21 cellular contexts compared by ENCODE assay signal in genomic region chr9:126495411-126496180, GRCh38.
DNase-seq lines count a peak whose midpoint lies in the region; ATAC-seq and TF ChIP-seq lines count a peak whose summit lies in the region.
"Had no signal": no experiment of that assay in that cellular context is flagged by ENCODE, and none has a peak within 500 bp of the region (broad histone marks: within the 10 kb centered on the region; RNA-seq: fewer than 3 reads in every experiment).

No MANE protein-coding gene starts in this region.

- H3K4me1 Mint-ChIP-seq in chondrocyte (ENCODE audit: low read depth) = peaks cover 11% of the 10 kb centered on the region
- peaks cover 2% of the 10 kb centered on the region for H3K4me1 Mint-ChIP-seq in activated CD4-positive, alpha-beta T cell treated with anti-CD3 and anti-CD28 coated beads, Interleukin-2, amount 10 ng/mL, durations not matched to agents 24 days and 14 days

- intact Hi-C loops in posterior vena cava (cut with DNase I) = loop anchor here in 1 of 2 donors (10.0 kb wide), 1 partner anchor 1271 kb away; no protein-coding TSS in a partner anchor
- intact Hi-C loops in activated CD4-positive, alpha-beta T cell treated with anti-CD3 and anti-CD28 coated beads, Interleukin-2, amount 10 ng/mL, durations not matched to agents 24 days and 14 days (cut with micrococcal nuclease) = no loop called here

- H3K27me3 Mint-ChIP-seq in chondrocyte (ENCODE audit: low read depth) = no peaks in the 10 kb centered on the region
- H3K27me3 Mint-ChIP-seq in activated CD4-positive, alpha-beta T cell treated with anti-CD3 and anti-CD28 coated beads, Interleukin-2, amount 10 ng/mL, durations not matched to agents 24 days and 14 days = peaks cover 24% of the 10 kb centered on the region

- no peaks in the 10 kb centered on the region for H3K9me3 ChIP-seq in RWPE2 (ENCODE audit: severe bottlenecking)
- H3K9me3 ChIP-seq: A549; BE2C; BLaER1 treated with 17β-estradiol and CSF1 and Interleukin-3, amounts not matched to agents 10 nM and 100 nM; HAP-1 had no signal

- no peak overlapping the region for H3K27ac ChIP-seq in RWPE2 (ENCODE audit: poor library complexity, severe bottlenecking)
- H3K27ac ChIP-seq: A549; BLaER1 treated with 17β-estradiol and CSF1 and Interleukin-3, amounts not matched to agents 10 nM and 100 nM had no signal

- H3K27me3 ChIP-seq in RWPE2 (ENCODE audit: insufficient read depth, poor library complexity, severe bottlenecking) = no peaks in the 10 kb centered on the region

- H3K4me3 Mint-ChIP-seq in chondrocyte (ENCODE audit: unreplicated experiment) = no peak overlapping the region
- H3K4me3 Mint-ChIP-seq in activated CD4-positive, alpha-beta T cell treated with anti-CD3 and anti-CD28 coated beads, Interleukin-2, amount 10 ng/mL, durations not matched to agents 24 days and 14 days = no peak overlapping the region
- H3K4me3 Mint-ChIP-seq: CD14-positive monocyte; CD4-positive, alpha-beta T cell; CD8-positive, alpha-beta memory T cell; HFFc6 had no signal

- no peak overlapping the region for H3K27ac Mint-ChIP-seq in chondrocyte (ENCODE audit: unreplicated experiment)
- H3K27ac Mint-ChIP-seq in activated CD4-positive, alpha-beta T cell treated with anti-CD3 and anti-CD28 coated beads, Interleukin-2, amount 10 ng/mL, durations not matched to agents 24 days and 14 days = no peak overlapping the region
- H3K27ac Mint-ChIP-seq: CD14-positive monocyte; CD4-positive, alpha-beta T cell; HFFc6 had no signal

- H3K9me3 Mint-ChIP-seq in chondrocyte (ENCODE audit: low read depth) = no peaks in the 10 kb centered on the region
- H3K9me3 Mint-ChIP-seq in activated CD4-positive, alpha-beta T cell treated with anti-CD3 and anti-CD28 coated beads, Interleukin-2, amount 10 ng/mL, durations not matched to agents 24 days and 14 days = no peaks in the 10 kb centered on the region
- H3K9me3 Mint-ChIP-seq: CD14-positive monocyte; CD4-positive, alpha-beta T cell; CD8-positive, alpha-beta memory T cell; HFFc6 had no signal

- H3K36me3 ChIP-seq in RWPE2 (ENCODE audit: low read depth) = no peaks in the 10 kb centered on the region
- H3K36me3 ChIP-seq: BE2C; BLaER1 treated with 17β-estradiol and CSF1 and Interleukin-3, amounts not matched to agents 10 nM and 100 nM; HAP-1 had no signal

- no peak overlapping the region for H3K4me3 ChIP-seq in RWPE2 (ENCODE audit: severe bottlenecking)
- H3K4me3 ChIP-seq: A549; BLaER1 treated with 17β-estradiol and CSF1 and Interleukin-3, amounts not matched to agents 10 nM and 100 nM; HAP-1 had no signal

- no peak for ATAC-seq in RWPE2 (ENCODE audit: low read depth)
- ATAC-seq: A549 had no signal

- DNase-seq in activated CD8-positive, alpha-beta memory T cell treated with anti-CD3 and anti-CD28 coated beads, Interleukin-2, amount 50 U/mL, for 4 hours = peak; percentile 4
- DNase-seq in activated CD8-positive, alpha-beta memory T cell treated with anti-CD3 and anti-CD28 coated beads for 24 hours = no peak
- peak; percentile 23 for DNase-seq in RWPE2 (ENCODE audit: low spot score)
- peak; percentile 27 for DNase-seq in chondrocyte (ENCODE audit: low spot score)
- DNase-seq in posterior vena cava (ENCODE audit: low spot score) = peak; percentile 35
- no peak for DNase-seq in NCI-H146 treated with DMSO at 0.1 percent for 48 hours (lab: John Stamatoyannopoulos, UW; ENCODE audit: unreplicated experiment)
- no peak for DNase-seq in DMS 273 (lab: John Stamatoyannopoulos, UW; ENCODE audit: unreplicated experiment)
- DNase-seq in activated CD4-positive, alpha-beta T cell treated with anti-CD3 and anti-CD28 coated beads, Interleukin-2, amount 10 ng/mL, durations not matched to agents 24 days and 14 days = no peak
- DNase-seq: 8988T; ACHN; AML-193; BE2C; CD4-positive, alpha-beta T cell; DND-41; GOT3; HFFc6 had no signal

- peaks cover 2% of the 10 kb centered on the region for H3K36me3 Mint-ChIP-seq in chondrocyte (ENCODE audit: low read depth)
- H3K36me3 Mint-ChIP-seq in activated CD4-positive, alpha-beta T cell treated with anti-CD3 and anti-CD28 coated beads, Interleukin-2, amount 10 ng/mL, durations not matched to agents 24 days and 14 days (ENCODE audit: low read depth) = no peaks in the 10 kb centered on the region

- TF ChIP-seq CTCF in RWPE2 (IDR thresholded peaks at IDR 0.05; ENCODE audit: poor library complexity, severe bottlenecking) = no peak
- TF ChIP-seq CTCF in chondrocyte (IDR thresholded peaks at IDR 0.05) = no peak

- H3K4me1 ChIP-seq in RWPE2 (ENCODE audit: insufficient read depth, poor library complexity, severe bottlenecking) = no peaks in the 10 kb centered on the region

Comparison
In these comparisons a context has a peak if more than half of its experiments do, and no peak if none do; other contexts are left out.
1. DNase-seq: peak in activated CD8-positive, alpha-beta memory T cell treated with anti-CD3 and anti-CD28 coated beads, Interleukin-2, amount 50 U/mL, for 4 hours (single experiment), RWPE2 (single experiment), chondrocyte (single experiment) and posterior vena cava (single experiment); none in activated CD8-positive, alpha-beta memory T cell treated with anti-CD3 and anti-CD28 coated beads for 24 hours (single experiment), NCI-H146 treated with DMSO at 0.1 percent for 48 hours (single experiment), DMS 273 (single experiment) and activated CD4-positive, alpha-beta T cell treated with anti-CD3 and anti-CD28 coated beads, Interleukin-2, amount 10 ng/mL, durations not matched to agents 24 days and 14 days (single experiment).